22 cellular contexts compared by ENCODE assay signal in genomic region chr10:92740762-92741161, GRCh38. TPM values are rescaled to one million over a fixed set of nuclear protein-coding genes. Genes with fewer than 3 reads are reported as not detected.
DNase-seq lines count a peak whose midpoint lies in the region; ATAC-seq lines count a peak whose summit lies in the region.
"Had no signal": no experiment of that assay in that cellular context is flagged by ENCODE, and none has a peak within 500 bp of the region (broad histone marks: within the 10 kb centered on the region; RNA-seq: fewer than 3 reads in every experiment).

No MANE protein-coding gene starts in this region.

- no peaks in the 10 kb centered on the region for H3K36me3 Mint-ChIP-seq in activated CD4-positive, alpha-beta T cell treated with anti-CD3 and anti-CD28 coated beads for 36 hours (ENCODE audit: low read depth)
- H3K36me3 Mint-ChIP-seq in dendritic cell treated with granulocyte-macrophage colony-stimulating factor and Interleukin-4, amounts not matched to agents 40 ng/mL and 50 ng/mL, for 4 days (ENCODE audit: low read depth): no peaks in the 10 kb centered on the region
- peaks cover 6% of the 10 kb centered on the region for H3K36me3 Mint-ChIP-seq in stimulated activated memory B cell treated with anti-CD40 and anti-IgM and Interleukin-4, amounts not matched to agents 10 μg/mL and 1 μg/mL and 100 μg/mL, for 72 hours

- ATAC-seq in activated CD4-positive, alpha-beta T cell treated with anti-CD3 and anti-CD28 coated beads for 36 hours: no peak
- ATAC-seq in stimulated activated memory B cell treated with anti-CD40 and anti-IgM and Interleukin-4, amounts not matched to agents 10 μg/mL and 1 μg/mL and 100 μg/mL, for 72 hours: no peak
- no peak for ATAC-seq in GM18858 (IDR thresholded peaks at IDR 0.05; ENCODE audit: unreplicated experiment)
- ATAC-seq: activated CD8-positive, alpha-beta T cell treated with anti-CD3 and anti-CD28 coated beads for 36 hours; effector memory CD8-positive, alpha-beta T cell; left ventricle myocardium superior; mucosa of descending colon; Panc1; upper lobe of right lung had no signal

- DNase-seq in activated CD4-positive, alpha-beta T cell treated with anti-CD3 and anti-CD28 coated beads for 36 hours: peak; percentile 5
- DNase-seq in activated CD4-positive, alpha-beta T cell treated with anti-CD3 and anti-CD28 coated beads, Interleukin-2, amount 50 U/mL, for 48 hours: no peak
- DNase-seq in NCI-H226 (peak; percentile 8), T-helper 1 cell (no peak), NOMO-1 (lab: John Stamatoyannopoulos, UW; ENCODE audit: unreplicated experiment in 2 of 2) (no peak)
- DNase-seq: activated CD8-positive, alpha-beta T cell treated with anti-CD3 and anti-CD28 coated beads for 36 hours; activated T-cell treated with anti-CD3 and anti-CD28 coated beads, Interleukin-2, amount 50 U/mL, for 1 hour; aorta; Calu3; cerebellar nuclear complex; effector memory CD8-positive, alpha-beta T cell; immature natural killer cell; left ventricle myocardium superior; mucosa of descending colon; NCI-H1694; spleen; upper lobe of right lung had no signal

- H3K4me3 Mint-ChIP-seq in activated CD4-positive, alpha-beta T cell treated with anti-CD3 and anti-CD28 coated beads for 36 hours: no peak overlapping the region
- H3K4me3 Mint-ChIP-seq in dendritic cell treated with granulocyte-macrophage colony-stimulating factor and Interleukin-4, amounts not matched to agents 40 ng/mL and 50 ng/mL, for 4 days: no peak overlapping the region
- no peak overlapping the region for H3K4me3 Mint-ChIP-seq in stimulated activated memory B cell treated with anti-CD40 and anti-IgM and Interleukin-4, amounts not matched to agents 10 μg/mL and 1 μg/mL and 100 μg/mL, for 72 hours
- H3K4me3 Mint-ChIP-seq: activated CD8-positive, alpha-beta T cell treated with anti-CD3 and anti-CD28 coated beads for 36 hours; effector memory CD8-positive, alpha-beta T cell; immature natural killer cell; T-helper 1 cell treated with Interleukin-12 subunit alpha and Interleukin-12 subunit beta and Interleukin-4 antibody, amounts not matched to agents 30 μg/mL and 1 μg/mL, for 36 hours had no signal

- POLR2A ChIA-PET in activated CD4-positive, alpha-beta T cell treated with anti-CD3 and anti-CD28 coated beads for 36 hours (lab: Charles Lee): no interaction called here

- CTCF ChIA-PET in activated CD4-positive, alpha-beta T cell treated with anti-CD3 and anti-CD28 coated beads for 36 hours (lab: Charles Lee): no interaction called here

- H3K27ac Mint-ChIP-seq in activated CD4-positive, alpha-beta T cell treated with anti-CD3 and anti-CD28 coated beads for 36 hours: no peak overlapping the region
- H3K27ac Mint-ChIP-seq in dendritic cell treated with granulocyte-macrophage colony-stimulating factor and Interleukin-4, amounts not matched to agents 40 ng/mL and 50 ng/mL, for 4 days: peak overlapping the region; percentile 70
- H3K27ac Mint-ChIP-seq in stimulated activated memory B cell treated with anti-CD40 and anti-IgM and Interleukin-4, amounts not matched to agents 10 μg/mL and 1 μg/mL and 100 μg/mL, for 72 hours: peak overlapping the region; percentile 89
- H3K27ac Mint-ChIP-seq: activated CD8-positive, alpha-beta T cell treated with anti-CD3 and anti-CD28 coated beads for 36 hours; effector memory CD8-positive, alpha-beta T cell; immature natural killer cell; T-helper 1 cell treated with Interleukin-12 subunit alpha and Interleukin-12 subunit beta and Interleukin-4 antibody, amounts not matched to agents 30 μg/mL and 1 μg/mL, for 36 hours had no signal

- no peaks in the 10 kb centered on the region for H3K4me1 Mint-ChIP-seq in activated CD4-positive, alpha-beta T cell treated with anti-CD3 and anti-CD28 coated beads for 36 hours
- peaks cover 43% of the 10 kb centered on the region for H3K4me1 Mint-ChIP-seq in dendritic cell treated with granulocyte-macrophage colony-stimulating factor and Interleukin-4, amounts not matched to agents 40 ng/mL and 50 ng/mL, for 4 days (ENCODE audit: low read depth)
- peaks cover 60% of the 10 kb centered on the region for H3K4me1 Mint-ChIP-seq in stimulated activated memory B cell treated with anti-CD40 and anti-IgM and Interleukin-4, amounts not matched to agents 10 μg/mL and 1 μg/mL and 100 μg/mL, for 72 hours

- H3K27me3 Mint-ChIP-seq in activated CD4-positive, alpha-beta T cell treated with anti-CD3 and anti-CD28 coated beads for 36 hours: peaks cover 5% of the 10 kb centered on the region
- peaks cover 3% of the 10 kb centered on the region for H3K27me3 Mint-ChIP-seq in dendritic cell treated with granulocyte-macrophage colony-stimulating factor and Interleukin-4, amounts not matched to agents 40 ng/mL and 50 ng/mL, for 4 days
- no peaks in the 10 kb centered on the region for H3K27me3 Mint-ChIP-seq in stimulated activated memory B cell treated with anti-CD40 and anti-IgM and Interleukin-4, amounts not matched to agents 10 μg/mL and 1 μg/mL and 100 μg/mL, for 72 hours

- intact Hi-C loops in activated CD4-positive, alpha-beta T cell treated with anti-CD3 and anti-CD28 coated beads for 36 hours (cut with DNase I, micrococcal nuclease): no loop called here
- intact Hi-C loops in dendritic cell treated with granulocyte-macrophage colony-stimulating factor and Interleukin-4, amounts not matched to agents 40 ng/mL and 50 ng/mL, for 4 days (cut with micrococcal nuclease): no loop called here

- H3K9me3 Mint-ChIP-seq in activated CD4-positive, alpha-beta T cell treated with anti-CD3 and anti-CD28 coated beads for 36 hours (ENCODE audit: low read depth): no peaks in the 10 kb centered on the region
- H3K9me3 Mint-ChIP-seq in dendritic cell treated with granulocyte-macrophage colony-stimulating factor and Interleukin-4, amounts not matched to agents 40 ng/mL and 50 ng/mL, for 4 days: no peaks in the 10 kb centered on the region
- peaks cover 7% of the 10 kb centered on the region for H3K9me3 Mint-ChIP-seq in stimulated activated memory B cell treated with anti-CD40 and anti-IgM and Interleukin-4, amounts not matched to agents 10 μg/mL and 1 μg/mL and 100 μg/mL, for 72 hours
- H3K9me3 Mint-ChIP-seq: activated CD8-positive, alpha-beta T cell treated with anti-CD3 and anti-CD28 coated beads for 36 hours; effector memory CD8-positive, alpha-beta T cell; T-helper 1 cell treated with Interleukin-12 subunit alpha and Interleukin-12 subunit beta and Interleukin-4 antibody, amounts not matched to agents 30 μg/mL and 1 μg/mL, for 36 hours had no signal

RNA-seq across cellular contexts. Expression of gene HHEX, which starts 51.0 kb away (rescaled TPM):
- under 1 TPM in 1 of 2 experiments, not detected in 1; 0.11 TPM for total RNA-seq in activated CD4-positive, alpha-beta T cell treated with anti-CD3 and anti-CD28 coated beads for 36 hours

Comparison
In these comparisons a context has a peak if more than half of its experiments do, and no peak if none do; other contexts are left out.
1. DNase-seq: peak in activated CD4-positive, alpha-beta T cell treated with anti-CD3 and anti-CD28 coated beads for 36 hours (single experiment) and NCI-H226 (single experiment); none in activated CD4-positive, alpha-beta T cell treated with anti-CD3 and anti-CD28 coated beads, Interleukin-2, amount 50 U/mL, for 48 hours (0 of 2), T-helper 1 cell (0 of 5) and NOMO-1 (0 of 2).